1 cellular context compared by ENCODE assay signal in genomic region chr4:103075894-103076776, GRCh38.
TF ChIP-seq lines count a peak whose summit lies in the region.

Gene SLC9B2 (minus strand): TSS chr4:103076761. CDS start chr4:103067550, 9,211 bp downstream.

TF ChIP-seq in HepG2, 621 proteins besides CTCF, POLR2A, EP300 and RAD21 (continued from another document and continues in another):
- TF ChIP-seq ZHX2 (IDR thresholded peaks at IDR 0.05; ENCODE audit: low read depth) (no peak), ZHX2 (CRISPR knock-in tag; IDR thresholded peaks at IDR 0.05; ENCODE audit: borderline replicate concordance) (peak; percentile 56; the same call in 1 of the 2 replicates), ZNF451 (CRISPR knock-in tag; IDR thresholded peaks at IDR 0.05) (peak; percentile 74; the same call in 1 of the 2 replicates), NR2F1 (CRISPR knock-in tag; IDR thresholded peaks at IDR 0.05) (no peak), EEA1 (CRISPR knock-in tag; IDR thresholded peaks at IDR 0.05; ENCODE audit: borderline replicate concordance) (no peak), CSRNP1 (CRISPR knock-in tag; IDR thresholded peaks at IDR 0.05) (peak; percentile 81; the same call in 1 of the 2 replicates), SOX13 (IDR thresholded peaks at IDR 0.05) (no peak), SOX13 (CRISPR knock-in tag; conservative IDR thresholded peaks at IDR 0.05 in 1 of 2, IDR thresholded peaks at IDR 0.05 in 1 of 2) (peak in 1 of 2 experiments; percentile 20; a peak in 1 of 4 replicates), ZNF709 (CRISPR knock-in tag; IDR thresholded peaks at IDR 0.05) (peak; percentile 82; the same call in 1 of the 2 replicates), NFE2L2 (IDR thresholded peaks at IDR 0.05; ENCODE audit: low read length) (no peak), HOXA5 (CRISPR knock-in tag; IDR thresholded peaks at IDR 0.05) (peak; percentile 77; the same call in 1 of the 2 replicates), ZNF644 (CRISPR knock-in tag; IDR thresholded peaks at IDR 0.05; ENCODE audit: low read depth) (no peak), ZNF362 (CRISPR knock-in tag; IDR thresholded peaks at IDR 0.05; ENCODE audit: borderline replicate concordance) (no peak), YEATS4 (CRISPR knock-in tag; IDR thresholded peaks at IDR 0.05; ENCODE audit: borderline replicate concordance) (peak; percentile 96), ZNF616 (CRISPR knock-in tag; IDR thresholded peaks at IDR 0.05; ENCODE audit: low read depth) (0 out of 2 replicates have a peak, but pooled peaks have one; percentile 65), RBAK (CRISPR knock-in tag; IDR thresholded peaks at IDR 0.05) (no peak), ELF3 (CRISPR knock-in tag; IDR thresholded peaks at IDR 0.05) (peak; percentile 30; the same call in 1 of the 2 replicates), DRAP1 (CRISPR knock-in tag; IDR thresholded peaks at IDR 0.05) (peak; percentile 37), BCL3 (CRISPR knock-in tag; IDR thresholded peaks at IDR 0.05) (peak; percentile 83; the same call in 1 of the 2 replicates), MYPOP (CRISPR knock-in tag; IDR thresholded peaks at IDR 0.05) (peak; percentile 76; the same call in 1 of the 2 replicates), ZBTB25 (CRISPR knock-in tag; IDR thresholded peaks at IDR 0.05) (no peak), ZFP82 (CRISPR knock-in tag; IDR thresholded peaks at IDR 0.05; ENCODE audit: borderline replicate concordance) (peak; percentile 88), CBX5 (CRISPR knock-in tag; IDR thresholded peaks at IDR 0.05; ENCODE audit: borderline replicate concordance) (0 out of 2 replicates have a peak, but pooled peaks have one; percentile 11), ZNF782 (CRISPR knock-in tag; IDR thresholded peaks at IDR 0.05; ENCODE audit: borderline replicate concordance) (peak; percentile 33; the same call in 1 of the 2 replicates), MAX (IDR thresholded peaks at IDR 0.05) (peak; percentile 80; the same call in 1 of the 2 replicates), MATR3 (CRISPR knock-in tag; IDR thresholded peaks at IDR 0.05) (no peak), ZNF674 (CRISPR knock-in tag; IDR thresholded peaks at IDR 0.05; ENCODE audit: low read depth) (peak; percentile 53; the same call in 1 of the 2 replicates), RELA (CRISPR knock-in tag; IDR thresholded peaks at IDR 0.05) (no peak), ZNF546 (CRISPR knock-in tag; conservative IDR thresholded peaks at IDR 0.05) (peak; percentile 81; the same call in 1 of the 2 replicates), SAFB2 (CRISPR knock-in tag; IDR thresholded peaks at IDR 0.05; ENCODE audit: borderline replicate concordance, low read depth) (0 out of 2 replicates have a peak, but pooled peaks have one; percentile 66), HCFC1 (IDR thresholded peaks at IDR 0.05; ENCODE audit: low read depth, low read length) (no peak), NFE2 (CRISPR knock-in tag; IDR thresholded peaks at IDR 0.05) (no peak)
- TF ChIP-seq, protein P1, sequence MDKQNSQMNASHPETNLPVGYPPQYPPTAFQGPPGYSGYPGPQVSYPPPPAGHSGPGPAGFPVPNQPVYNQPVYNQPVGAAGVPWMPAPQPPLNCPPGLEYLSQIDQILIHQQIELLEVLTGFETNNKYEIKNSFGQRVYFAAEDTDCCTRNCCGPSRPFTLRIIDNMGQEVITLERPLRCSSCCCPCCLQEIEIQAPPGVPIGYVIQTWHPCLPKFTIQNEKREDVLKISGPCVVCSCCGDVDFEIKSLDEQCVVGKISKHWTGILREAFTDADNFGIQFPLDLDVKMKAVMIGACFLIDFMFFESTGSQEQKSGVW (CRISPR knock-in tag; IDR thresholded peaks at IDR 0.05; ENCODE audit: borderline replicate concordance): no peak; the same call in 1 of the 2 replicates
- TF ChIP-seq, protein P2, sequence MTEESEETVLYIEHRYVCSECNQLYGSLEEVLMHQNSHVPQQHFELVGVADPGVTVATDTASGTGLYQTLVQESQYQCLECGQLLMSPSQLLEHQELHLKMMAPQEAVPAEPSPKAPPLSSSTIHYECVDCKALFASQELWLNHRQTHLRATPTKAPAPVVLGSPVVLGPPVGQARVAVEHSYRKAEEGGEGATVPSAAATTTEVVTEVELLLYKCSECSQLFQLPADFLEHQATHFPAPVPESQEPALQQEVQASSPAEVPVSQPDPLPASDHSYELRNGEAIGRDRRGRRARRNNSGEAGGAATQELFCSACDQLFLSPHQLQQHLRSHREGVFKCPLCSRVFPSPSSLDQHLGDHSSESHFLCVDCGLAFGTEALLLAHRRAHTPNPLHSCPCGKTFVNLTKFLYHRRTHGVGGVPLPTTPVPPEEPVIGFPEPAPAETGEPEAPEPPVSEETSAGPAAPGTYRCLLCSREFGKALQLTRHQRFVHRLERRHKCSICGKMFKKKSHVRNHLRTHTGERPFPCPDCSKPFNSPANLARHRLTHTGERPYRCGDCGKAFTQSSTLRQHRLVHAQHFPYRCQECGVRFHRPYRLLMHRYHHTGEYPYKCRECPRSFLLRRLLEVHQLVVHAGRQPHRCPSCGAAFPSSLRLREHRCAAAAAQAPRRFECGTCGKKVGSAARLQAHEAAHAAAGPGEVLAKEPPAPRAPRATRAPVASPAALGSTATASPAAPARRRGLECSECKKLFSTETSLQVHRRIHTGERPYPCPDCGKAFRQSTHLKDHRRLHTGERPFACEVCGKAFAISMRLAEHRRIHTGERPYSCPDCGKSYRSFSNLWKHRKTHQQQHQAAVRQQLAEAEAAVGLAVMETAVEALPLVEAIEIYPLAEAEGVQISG (CRISPR knock-in tag; IDR thresholded peaks at IDR 0.05): peak; percentile 77
- TF ChIP-seq, protein P3, sequence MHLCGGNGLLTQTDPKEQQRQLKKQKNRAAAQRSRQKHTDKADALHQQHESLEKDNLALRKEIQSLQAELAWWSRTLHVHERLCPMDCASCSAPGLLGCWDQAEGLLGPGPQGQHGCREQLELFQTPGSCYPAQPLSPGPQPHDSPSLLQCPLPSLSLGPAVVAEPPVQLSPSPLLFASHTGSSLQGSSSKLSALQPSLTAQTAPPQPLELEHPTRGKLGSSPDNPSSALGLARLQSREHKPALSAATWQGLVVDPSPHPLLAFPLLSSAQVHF (CRISPR knock-in tag; IDR thresholded peaks at IDR 0.05): peak; percentile 74; the same call in 1 of the 2 replicates
- TF ChIP-seq, protein P4, sequence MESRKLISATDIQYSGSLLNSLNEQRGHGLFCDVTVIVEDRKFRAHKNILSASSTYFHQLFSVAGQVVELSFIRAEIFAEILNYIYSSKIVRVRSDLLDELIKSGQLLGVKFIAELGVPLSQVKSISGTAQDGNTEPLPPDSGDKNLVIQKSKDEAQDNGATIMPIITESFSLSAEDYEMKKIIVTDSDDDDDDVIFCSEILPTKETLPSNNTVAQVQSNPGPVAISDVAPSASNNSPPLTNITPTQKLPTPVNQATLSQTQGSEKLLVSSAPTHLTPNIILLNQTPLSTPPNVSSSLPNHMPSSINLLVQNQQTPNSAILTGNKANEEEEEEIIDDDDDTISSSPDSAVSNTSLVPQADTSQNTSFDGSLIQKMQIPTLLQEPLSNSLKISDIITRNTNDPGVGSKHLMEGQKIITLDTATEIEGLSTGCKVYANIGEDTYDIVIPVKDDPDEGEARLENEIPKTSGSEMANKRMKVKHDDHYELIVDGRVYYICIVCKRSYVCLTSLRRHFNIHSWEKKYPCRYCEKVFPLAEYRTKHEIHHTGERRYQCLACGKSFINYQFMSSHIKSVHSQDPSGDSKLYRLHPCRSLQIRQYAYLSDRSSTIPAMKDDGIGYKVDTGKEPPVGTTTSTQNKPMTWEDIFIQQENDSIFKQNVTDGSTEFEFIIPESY (CRISPR knock-in tag; IDR thresholded peaks at IDR 0.05): no peak
